ENCODE assay signal across 1 cellular context in the genomic region with DNA sequence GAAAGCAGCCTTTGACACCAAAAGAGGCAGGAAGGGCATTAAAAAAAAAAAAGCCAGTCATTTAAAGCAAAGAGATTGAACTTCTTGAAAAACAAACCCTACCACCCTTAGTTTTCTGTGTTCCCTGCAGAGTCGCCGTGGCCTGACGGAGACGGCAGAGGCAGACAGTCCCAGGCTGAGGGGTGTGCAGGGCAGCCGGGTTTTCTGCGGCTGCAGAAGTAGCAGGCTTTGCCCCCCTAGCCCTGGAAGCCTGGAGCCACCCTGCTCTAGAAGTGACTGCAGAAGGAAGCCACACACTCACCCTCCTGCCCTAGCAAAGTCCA.
TF ChIP-seq lines count a peak whose summit lies in the region.

No MANE protein-coding gene starts in this region.

TF ChIP-seq in GM23338, 12 proteins besides CTCF, POLR2A, EP300 and RAD21:
- TF ChIP-seq EZH2 (IDR thresholded peaks at IDR 0.05; ENCODE audit: low read depth, unreplicated experiment) (no peak), ZNF331 (CRISPR knock-in tag; IDR thresholded peaks at IDR 0.05; ENCODE audit: low read depth) (no peak), JUNB (IDR thresholded peaks at IDR 0.05; ENCODE audit: unreplicated experiment) (no peak), STAT1 (IDR thresholded peaks at IDR 0.05; ENCODE audit: unreplicated experiment) (no peak), NANOG (IDR thresholded peaks at IDR 0.05; ENCODE audit: borderline replicate concordance) (no peak), CREB1 (CRISPR knock-in tag; IDR thresholded peaks at IDR 0.05; ENCODE audit: low read depth) (no peak), ZNF114 (CRISPR knock-in tag; IDR thresholded peaks at IDR 0.05) (no peak), POLR2AphosphoS5 (IDR thresholded peaks at IDR 0.05; ENCODE audit: low read depth) (no peak), EZH2phosphoT487 (IDR thresholded peaks at IDR 0.05; ENCODE audit: unreplicated experiment) (no peak)
- TF ChIP-seq, protein P1, sequence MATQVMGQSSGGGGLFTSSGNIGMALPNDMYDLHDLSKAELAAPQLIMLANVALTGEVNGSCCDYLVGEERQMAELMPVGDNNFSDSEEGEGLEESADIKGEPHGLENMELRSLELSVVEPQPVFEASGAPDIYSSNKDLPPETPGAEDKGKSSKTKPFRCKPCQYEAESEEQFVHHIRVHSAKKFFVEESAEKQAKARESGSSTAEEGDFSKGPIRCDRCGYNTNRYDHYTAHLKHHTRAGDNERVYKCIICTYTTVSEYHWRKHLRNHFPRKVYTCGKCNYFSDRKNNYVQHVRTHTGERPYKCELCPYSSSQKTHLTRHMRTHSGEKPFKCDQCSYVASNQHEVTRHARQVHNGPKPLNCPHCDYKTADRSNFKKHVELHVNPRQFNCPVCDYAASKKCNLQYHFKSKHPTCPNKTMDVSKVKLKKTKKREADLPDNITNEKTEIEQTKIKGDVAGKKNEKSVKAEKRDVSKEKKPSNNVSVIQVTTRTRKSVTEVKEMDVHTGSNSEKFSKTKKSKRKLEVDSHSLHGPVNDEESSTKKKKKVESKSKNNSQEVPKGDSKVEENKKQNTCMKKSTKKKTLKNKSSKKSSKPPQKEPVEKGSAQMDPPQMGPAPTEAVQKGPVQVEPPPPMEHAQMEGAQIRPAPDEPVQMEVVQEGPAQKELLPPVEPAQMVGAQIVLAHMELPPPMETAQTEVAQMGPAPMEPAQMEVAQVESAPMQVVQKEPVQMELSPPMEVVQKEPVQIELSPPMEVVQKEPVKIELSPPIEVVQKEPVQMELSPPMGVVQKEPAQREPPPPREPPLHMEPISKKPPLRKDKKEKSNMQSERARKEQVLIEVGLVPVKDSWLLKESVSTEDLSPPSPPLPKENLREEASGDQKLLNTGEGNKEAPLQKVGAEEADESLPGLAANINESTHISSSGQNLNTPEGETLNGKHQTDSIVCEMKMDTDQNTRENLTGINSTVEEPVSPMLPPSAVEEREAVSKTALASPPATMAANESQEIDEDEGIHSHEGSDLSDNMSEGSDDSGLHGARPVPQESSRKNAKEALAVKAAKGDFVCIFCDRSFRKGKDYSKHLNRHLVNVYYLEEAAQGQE (IDR thresholded peaks at IDR 0.05; ENCODE audit: unreplicated experiment) = no peak
- TF ChIP-seq, protein P2, sequence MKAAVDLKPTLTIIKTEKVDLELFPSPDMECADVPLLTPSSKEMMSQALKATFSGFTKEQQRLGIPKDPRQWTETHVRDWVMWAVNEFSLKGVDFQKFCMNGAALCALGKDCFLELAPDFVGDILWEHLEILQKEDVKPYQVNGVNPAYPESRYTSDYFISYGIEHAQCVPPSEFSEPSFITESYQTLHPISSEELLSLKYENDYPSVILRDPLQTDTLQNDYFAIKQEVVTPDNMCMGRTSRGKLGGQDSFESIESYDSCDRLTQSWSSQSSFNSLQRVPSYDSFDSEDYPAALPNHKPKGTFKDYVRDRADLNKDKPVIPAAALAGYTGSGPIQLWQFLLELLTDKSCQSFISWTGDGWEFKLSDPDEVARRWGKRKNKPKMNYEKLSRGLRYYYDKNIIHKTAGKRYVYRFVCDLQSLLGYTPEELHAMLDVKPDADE (IDR thresholded peaks at IDR 0.05) = no peak
- TF ChIP-seq, protein P3, sequence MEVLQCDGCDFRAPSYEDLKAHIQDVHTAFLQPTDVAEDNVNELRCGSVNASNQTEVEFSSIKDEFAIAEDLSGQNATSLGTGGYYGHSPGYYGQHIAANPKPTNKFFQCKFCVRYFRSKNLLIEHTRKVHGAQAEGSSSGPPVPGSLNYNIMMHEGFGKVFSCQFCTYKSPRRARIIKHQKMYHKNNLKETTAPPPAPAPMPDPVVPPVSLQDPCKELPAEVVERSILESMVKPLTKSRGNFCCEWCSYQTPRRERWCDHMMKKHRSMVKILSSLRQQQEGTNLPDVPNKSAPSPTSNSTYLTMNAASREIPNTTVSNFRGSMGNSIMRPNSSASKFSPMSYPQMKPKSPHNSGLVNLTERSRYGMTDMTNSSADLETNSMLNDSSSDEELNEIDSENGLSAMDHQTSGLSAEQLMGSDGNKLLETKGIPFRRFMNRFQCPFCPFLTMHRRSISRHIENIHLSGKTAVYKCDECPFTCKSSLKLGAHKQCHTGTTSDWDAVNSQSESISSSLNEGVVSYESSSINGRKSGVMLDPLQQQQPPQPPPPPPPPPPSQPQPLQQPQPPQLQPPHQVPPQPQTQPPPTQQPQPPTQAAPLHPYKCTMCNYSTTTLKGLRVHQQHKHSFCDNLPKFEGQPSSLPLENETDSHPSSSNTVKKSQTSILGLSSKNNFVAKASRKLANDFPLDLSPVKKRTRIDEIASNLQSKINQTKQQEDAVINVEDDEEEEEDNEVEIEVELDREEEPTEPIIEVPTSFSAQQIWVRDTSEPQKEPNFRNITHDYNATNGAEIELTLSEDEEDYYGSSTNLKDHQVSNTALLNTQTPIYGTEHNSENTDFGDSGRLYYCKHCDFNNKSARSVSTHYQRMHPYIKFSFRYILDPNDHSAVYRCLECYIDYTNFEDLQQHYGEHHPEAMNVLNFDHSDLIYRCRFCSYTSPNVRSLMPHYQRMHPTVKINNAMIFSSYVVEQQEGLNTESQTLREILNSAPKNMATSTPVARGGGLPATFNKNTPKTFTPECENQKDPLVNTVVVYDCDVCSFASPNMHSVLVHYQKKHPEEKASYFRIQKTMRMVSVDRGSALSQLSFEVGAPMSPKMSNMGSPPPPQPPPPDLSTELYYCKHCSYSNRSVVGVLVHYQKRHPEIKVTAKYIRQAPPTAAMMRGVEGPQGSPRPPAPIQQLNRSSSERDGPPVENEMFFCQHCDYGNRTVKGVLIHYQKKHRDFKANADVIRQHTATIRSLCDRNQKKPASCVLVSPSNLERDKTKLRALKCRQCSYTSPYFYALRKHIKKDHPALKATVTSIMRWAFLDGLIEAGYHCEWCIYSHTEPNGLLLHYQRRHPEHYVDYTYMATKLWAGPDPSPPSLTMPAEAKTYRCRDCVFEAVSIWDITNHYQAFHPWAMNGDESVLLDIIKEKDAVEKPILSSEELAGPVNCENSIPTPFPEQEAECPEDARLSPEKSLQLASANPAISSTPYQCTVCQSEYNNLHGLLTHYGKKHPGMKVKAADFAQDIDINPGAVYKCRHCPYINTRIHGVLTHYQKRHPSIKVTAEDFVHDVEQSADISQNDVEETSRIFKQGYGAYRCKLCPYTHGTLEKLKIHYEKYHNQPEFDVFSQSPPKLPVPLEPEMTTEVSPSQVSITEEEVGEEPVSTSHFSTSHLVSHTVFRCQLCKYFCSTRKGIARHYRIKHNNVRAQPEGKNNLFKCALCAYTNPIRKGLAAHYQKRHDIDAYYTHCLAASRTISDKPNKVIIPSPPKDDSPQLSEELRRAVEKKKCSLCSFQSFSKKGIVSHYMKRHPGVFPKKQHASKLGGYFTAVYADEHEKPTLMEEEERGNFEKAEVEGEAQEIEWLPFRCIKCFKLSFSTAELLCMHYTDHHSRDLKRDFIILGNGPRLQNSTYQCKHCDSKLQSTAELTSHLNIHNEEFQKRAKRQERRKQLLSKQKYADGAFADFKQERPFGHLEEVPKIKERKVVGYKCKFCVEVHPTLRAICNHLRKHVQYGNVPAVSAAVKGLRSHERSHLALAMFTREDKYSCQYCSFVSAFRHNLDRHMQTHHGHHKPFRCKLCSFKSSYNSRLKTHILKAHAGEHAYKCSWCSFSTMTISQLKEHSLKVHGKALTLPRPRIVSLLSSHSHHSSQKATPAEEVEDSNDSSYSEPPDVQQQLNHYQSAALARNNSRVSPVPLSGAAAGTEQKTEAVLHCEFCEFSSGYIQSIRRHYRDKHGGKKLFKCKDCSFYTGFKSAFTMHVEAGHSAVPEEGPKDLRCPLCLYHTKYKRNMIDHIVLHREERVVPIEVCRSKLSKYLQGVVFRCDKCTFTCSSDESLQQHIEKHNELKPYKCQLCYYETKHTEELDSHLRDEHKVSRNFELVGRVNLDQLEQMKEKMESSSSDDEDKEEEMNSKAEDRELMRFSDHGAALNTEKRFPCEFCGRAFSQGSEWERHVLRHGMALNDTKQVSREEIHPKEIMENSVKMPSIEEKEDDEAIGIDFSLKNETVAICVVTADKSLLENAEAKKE (CRISPR knock-in tag; IDR thresholded peaks at IDR 0.05) = no peak
